In genomic region chr2:100606740-100607343, GRCh38 we compare ENCODE assay signal across 8 cellular contexts. TPM values are rescaled to one million over a fixed set of nuclear protein-coding genes. Genes with fewer than 3 reads are reported as not detected.
A peak's percentile ranks its signal among the peaks of the same experiment; 100 is the strongest.
DNase-seq lines count a peak whose midpoint lies in the region; ATAC-seq, FAIRE-seq and TF ChIP-seq lines count a peak whose summit lies in the region.

No MANE protein-coding gene starts in this region.

- peak; percentile 62 to 84 (median 78) for TF ChIP-seq CTCF in heart right ventricle (IDR thresholded peaks at IDR 0.05)

- H3K4me1 Mint-ChIP-seq in activated naive CD4-positive, alpha-beta T cell treated with anti-CD3 and anti-CD28 coated beads, Interleukin-2, amount 10 ng/mL, durations not matched to agents 7 days and 5 days = peaks cover 5% of the 10 kb centered on the region

- H3K4me1 ChIP-seq in heart right ventricle = peaks cover 0 to 19% (median 12%) of the 10 kb centered on the region in 9 donors

- FAIRE-seq in GM12892 (lab: Jason Lieb, UNC) = peak; percentile 44

- H3K27ac ChIP-seq in heart right ventricle = no peak overlapping the region

- no peak overlapping the region for H3K4me3 Mint-ChIP-seq in activated naive CD4-positive, alpha-beta T cell treated with anti-CD3 and anti-CD28 coated beads, Interleukin-2, amount 10 ng/mL, durations not matched to agents 7 days and 5 days

- H3K4me3 ChIP-seq in heart right ventricle = no peak overlapping the region

- no peaks in the 10 kb centered on the region for H3K9me3 ChIP-seq in heart right ventricle

- ATAC-seq in heart right ventricle (peak in 4 of 8 donors; percentile 11 to 36 (median 18)), HG02884 (IDR thresholded peaks at IDR 0.05; ENCODE audit: unreplicated experiment) (no peak), HG03457 (IDR thresholded peaks at IDR 0.05; ENCODE audit: unreplicated experiment) (no peak)

- intact Hi-C loops in heart right ventricle (cut with DNase I) = loop anchor here in 7 of 10 donors (2.0 to 10.0 kb wide), 5 partner anchors 118 to 548 kb away; partner anchors contain the start of gene TBC1D8 (in 1 of the 7)

- no peak for TF ChIP-seq POLR2A in GM12892 (IDR thresholded peaks at IDR 0.05; ENCODE audit: low read depth, low read length)

- CTCF ChIA-PET in activated naive CD4-positive, alpha-beta T cell treated with anti-CD3 and anti-CD28 coated beads, Interleukin-2, amount 10 ng/mL, durations not matched to agents 7 days and 5 days (lab: Charles Lee) = interaction anchor here (0.8 to 7.0 kb wide), 16 partner anchors 9 to 381 kb away, joined by 3 to 84 read pairs (median 4); no protein-coding TSS in a partner anchor

- no peaks in the 10 kb centered on the region for H3K27me3 ChIP-seq in heart right ventricle

- H3K36me3 Mint-ChIP-seq in activated naive CD4-positive, alpha-beta T cell treated with anti-CD3 and anti-CD28 coated beads, Interleukin-2, amount 10 ng/mL, durations not matched to agents 7 days and 5 days = no peaks in the 10 kb centered on the region

- 54 to 61% methylated on average over 12 of the region's 12 CpGs for WGBS in heart right ventricle, 2 donors

- H3K9me3 Mint-ChIP-seq in activated naive CD4-positive, alpha-beta T cell treated with anti-CD3 and anti-CD28 coated beads, Interleukin-2, amount 10 ng/mL, durations not matched to agents 7 days and 5 days = no peaks in the 10 kb centered on the region

- H3K36me3 ChIP-seq in heart right ventricle = no peaks in the 10 kb centered on the region

- H3K27me3 Mint-ChIP-seq in activated naive CD4-positive, alpha-beta T cell treated with anti-CD3 and anti-CD28 coated beads, Interleukin-2, amount 10 ng/mL, durations not matched to agents 7 days and 5 days = peaks cover 25% of the 10 kb centered on the region

- no peak overlapping the region for H3K27ac Mint-ChIP-seq in activated naive CD4-positive, alpha-beta T cell treated with anti-CD3 and anti-CD28 coated beads, Interleukin-2, amount 10 ng/mL, durations not matched to agents 7 days and 5 days

- DNase-seq in AG20443 (ENCODE audit: low spot score) = peak; percentile 74
- no peak for DNase-seq in GM12892 (ENCODE audit: insufficient read length)
- DNase-seq in NCI-H345 treated with DMSO at 0.1 percent for 48 hours (lab: John Stamatoyannopoulos, UW; ENCODE audit: unreplicated experiment) = peak; percentile 23
- peak; percentile 52 for DNase-seq in activated naive CD4-positive, alpha-beta T cell treated with anti-CD3 and anti-CD28 coated beads, Interleukin-2, amount 10 ng/mL, durations not matched to agents 7 days and 5 days
- DNase-seq in heart right ventricle = peak in 1 of 2 donors; percentile 26
- DNase-seq in renal cortical epithelial cell (ENCODE audit: low read depth) = peak; percentile 26

RNA-seq across cellular contexts. Expression of gene PDCL3, which starts 44.0 kb away (rescaled TPM):
- polyA plus RNA-seq in GM12892 (2012; ENCODE audit: missing spikeins) = 33.9 TPM
- total RNA-seq in heart right ventricle = 10 to 100 TPM; 17.0 to 30.0 (median 23.4) TPM
- 10 to 100 TPM; 23.3 to 24.1 TPM for polyA plus RNA-seq in heart right ventricle
- total RNA-seq in renal cortical epithelial cell = 20.5 and 20.6 TPM in 2 replicates
